ENCODE assay signal across 8 cellular contexts in the genomic region with DNA sequence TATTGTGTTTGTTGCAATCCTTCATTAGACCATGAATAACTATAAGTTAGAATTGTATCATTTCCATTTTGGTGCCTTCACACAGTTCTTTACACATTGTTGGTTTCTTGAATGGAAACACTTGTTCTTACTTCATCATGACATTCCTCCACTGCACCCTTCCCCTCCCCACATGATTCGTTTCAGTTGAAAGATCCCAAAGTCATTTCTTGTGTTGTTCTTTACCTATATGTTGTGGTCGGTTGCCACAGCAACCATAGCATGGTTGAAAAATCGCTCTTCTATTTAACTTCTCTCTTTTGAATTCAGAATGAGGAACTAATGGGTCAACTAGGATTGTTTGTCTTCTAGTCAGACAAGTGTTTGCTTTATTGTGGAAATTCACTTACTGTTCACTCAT.
DNase-seq lines count a peak whose midpoint lies in the region; ATAC-seq and TF ChIP-seq lines count a peak whose summit lies in the region.

No MANE protein-coding gene starts in this region.

- no peaks in the 10 kb centered on the region for H3K9me3 ChIP-seq in Caco-2

- H3K4me1 Mint-ChIP-seq in Caco-2 (ENCODE audit: low read depth, unreplicated experiment) (peaks cover 25% of the 10 kb centered on the region), progenitor cell of endocrine pancreas (ENCODE audit: low read depth) (peaks cover 62% of the 10 kb centered on the region)

- H3K36me3 Mint-ChIP-seq in Caco-2 (ENCODE audit: insufficient read depth, unreplicated experiment), result no peaks in the 10 kb centered on the region
- peaks cover 2% of the 10 kb centered on the region for H3K36me3 Mint-ChIP-seq in progenitor cell of endocrine pancreas (ENCODE audit: insufficient read depth)

- peak overlapping the region; percentile 6 for H3K27ac Mint-ChIP-seq in Caco-2 (ENCODE audit: unreplicated experiment)
- H3K27ac Mint-ChIP-seq in progenitor cell of endocrine pancreas, result peak overlapping the region; percentile 91

- H3K36me3 ChIP-seq in Caco-2 (ENCODE audit: control insufficient read depth, insufficient read depth, low read length), result no peaks in the 10 kb centered on the region

- H3K4me1 ChIP-seq in Caco-2, result peaks cover 9% of the 10 kb centered on the region; the same call in 1 of the 2 replicates

- no peak overlapping the region for H3K4me3 Mint-ChIP-seq in Caco-2 (ENCODE audit: unreplicated experiment)
- peak overlapping the region; percentile 0 for H3K4me3 Mint-ChIP-seq in progenitor cell of endocrine pancreas (ENCODE audit: low read depth)

- peak; percentile 50 for ATAC-seq in GM19468 (IDR thresholded peaks at IDR 0.05; ENCODE audit: extremely low read depth, unreplicated experiment)
- peak; percentile 67 for ATAC-seq in HG03575 (IDR thresholded peaks at IDR 0.05; ENCODE audit: extremely low read depth, insufficient number of reproducible peaks, low FRiP score, unreplicated experiment)

- POLR2A ChIA-PET in Caco-2 (lab: Charles Lee), result no interaction called here

- CTCF ChIA-PET in Caco-2 (lab: Charles Lee), result no interaction called here

- DNase-seq in Caco-2, result no peak
- DNase-seq in activated naive CD4-positive, alpha-beta T cell treated with anti-CD3 and anti-CD28 coated beads, Interleukin-2, amount 50 U/mL, for 16 hours, result peak; percentile 16
- DNase-seq in progenitor cell of endocrine pancreas (ENCODE audit: low spot score, unreplicated experiment), result no peak
- DNase-seq in NCI-H128 (lab: John Stamatoyannopoulos, UW; ENCODE audit: unreplicated experiment), result no peak
- no peak for DNase-seq in NCI-H748 treated with DMSO at 0.1 percent for 48 hours (lab: John Stamatoyannopoulos, UW)
- DNase-seq in SW480 (ENCODE audit: low spot score), result no peak

- H3K9me3 Mint-ChIP-seq in Caco-2 (ENCODE audit: unreplicated experiment) (no peaks in the 10 kb centered on the region), progenitor cell of endocrine pancreas (ENCODE audit: low read depth) (no peaks in the 10 kb centered on the region)

- H3K27me3 Mint-ChIP-seq in Caco-2 (ENCODE audit: insufficient read depth, unreplicated experiment), result no peaks in the 10 kb centered on the region
- H3K27me3 Mint-ChIP-seq in progenitor cell of endocrine pancreas, result no peaks in the 10 kb centered on the region

- TF ChIP-seq CTCF in Caco-2 (IDR thresholded peaks at IDR 0.05; ENCODE audit: insufficient read depth in 1 of 2, low read depth in 1 of 2, low read length in 1 of 2, severe bottlenecking in 1 of 2, unreplicated experiment in 1 of 2), result no peak
- no peak for TF ChIP-seq CTCF in progenitor cell of endocrine pancreas (IDR thresholded peaks at IDR 0.05; ENCODE audit: unreplicated experiment)

- BruUV-seq in Caco-2 (replicated peaks; lab: Mats Ljungman, UMichigan), result no TSS peak

- H3K27me3 ChIP-seq in Caco-2 (replicated peaks; ENCODE audit: control insufficient read depth, insufficient read depth, low read length), result no peaks in the 10 kb centered on the region

- no peak overlapping the region for H3K4me3 ChIP-seq in Caco-2 (ENCODE audit: low read depth, low read length)

- intact Hi-C loops in Caco-2 (cut with micrococcal nuclease; ENCODE audit: unreplicated experiment), result no loop called here
